ENCODE assay signal across 16 cellular contexts in genomic region chr3:189457201-189457607, GRCh38.
DNase-seq lines count a peak whose midpoint lies in the region; ATAC-seq, FAIRE-seq and TF ChIP-seq lines count a peak whose summit lies in the region.
"Had no signal": no experiment of that assay in that cellular context is flagged by ENCODE, and none has a peak within 500 bp of the region (broad histone marks: within the 10 kb centered on the region; RNA-seq: fewer than 3 reads in every experiment).

No MANE protein-coding gene starts in this region.

- in situ Hi-C loops in GM23248 (cut with MboI): no loop called here
- in situ Hi-C loops in GM13976 (cut with MboI; ENCODE audit: low sequenced_read_pairs, unreplicated experiment): no loop called here

- no peak overlapping the region for H2AFZ ChIP-seq in GM23248

- no peaks in the 10 kb centered on the region for H3K27me3 ChIP-seq in GM23248 (replicated peaks; ENCODE audit: insufficient read depth)
- H3K27me3 ChIP-seq: ascending aorta had no signal

- H3K4me1 ChIP-seq in GM23248 (ENCODE audit: insufficient read depth): no peaks in the 10 kb centered on the region
- H3K4me1 ChIP-seq: ascending aorta, lower lobe of right lung had no signal

- no peaks in the 10 kb centered on the region for H3F3A ChIP-seq in GM23248 (ENCODE audit: insufficient read depth)

- no peaks in the 10 kb centered on the region for H3K79me2 ChIP-seq in GM23248 (ENCODE audit: insufficient read depth)

- H3K9ac ChIP-seq in GM23248: no peak overlapping the region

- H3K9me3 ChIP-seq in GM23248 (ENCODE audit: low read depth): no peaks in the 10 kb centered on the region
- H3K9me3 ChIP-seq: ascending aorta, lower lobe of right lung had no signal

- H4K20me1 ChIP-seq in GM23248 (ENCODE audit: insufficient read depth): no peaks in the 10 kb centered on the region

- TF ChIP-seq CTCF in epithelial cell of proximal tubule (conservative IDR thresholded peaks at IDR 0.05; ENCODE audit: low read depth, low read length) (no peak), GM13976 (IDR thresholded peaks at IDR 0.05; ENCODE audit: borderline replicate concordance, control extremely low read depth, extremely low read depth, insufficient read depth, missing control alignments) (no peak)

- ATAC-seq in GM21529 (IDR thresholded peaks at IDR 0.05; ENCODE audit: unreplicated experiment): no peak
- ATAC-seq: lower lobe of right lung, WTC11 had no signal

- no peaks in the 10 kb centered on the region for H3K9me2 ChIP-seq in GM23248 (ENCODE audit: insufficient read depth)

- peak; percentile 86 for FAIRE-seq in RCC 7860 (lab: Jason Lieb, UNC)

- no peak overlapping the region for H3K4me3 ChIP-seq in GM23248
- H3K4me3 ChIP-seq in epithelial cell of proximal tubule (ENCODE audit: low read depth, low read length): no peak overlapping the region
- H3K4me3 ChIP-seq: ascending aorta, lower lobe of right lung had no signal

- no peak overlapping the region for H3K4me2 ChIP-seq in GM23248 (ENCODE audit: unreplicated experiment)

- H3K27ac ChIP-seq in GM23248: no peak overlapping the region
- H3K27ac ChIP-seq: lower lobe of right lung had no signal

- WGBS in GM23248 (ENCODE audit: low coverage in 1 of 2, low lambda C conversion rate in 2 of 2, missing lambda C conversion rate in 2 of 2), 2 experiments: 46 to 47% methylated on average over 7 of the region's 7 CpGs

- DNase-seq in GM23248 (peak; percentile 28), RCC 7860 (ENCODE audit: low spot score) (peak; percentile 93), epithelial cell of proximal tubule (ENCODE audit: low read depth) (peak; percentile 22), non-pigmented ciliary epithelial cell (ENCODE audit: low read depth) (peak; percentile 22), GM13976 (ENCODE audit: low spot score) (no peak), DMS 273 treated with DMSO at 0.1 percent for 48 hours (lab: John Stamatoyannopoulos, UW) (no peak), SK-N-DZ (ENCODE audit: low spot score) (no peak)
- DNase-seq: activated effector memory CD4-positive, alpha-beta T cell treated with anti-CD3 and anti-CD28 coated beads, Interleukin-2, amount 50 U/mL, for 16 hours; DMS153; lower lobe of right lung; NCI-H2029; NCI-H524 treated with DMSO at 0.1 percent for 48 hours; stimulated activated CD4-positive, alpha-beta T cell treated with anti-CD3 and anti-CD28 coated beads, Interleukin-2, amount 100 ng/mL, for 48 hours had no signal

- H3K36me3 ChIP-seq in GM23248 (ENCODE audit: low read depth): no peaks in the 10 kb centered on the region
- H3K36me3 ChIP-seq: ascending aorta, lower lobe of right lung had no signal

Comparison
In these comparisons a context has a peak if more than half of its experiments do, and no peak if none do; other contexts are left out.
1. DNase-seq: peak in GM23248 (single experiment), RCC 7860 (single experiment), epithelial cell of proximal tubule (single experiment) and non-pigmented ciliary epithelial cell (single experiment); none in GM13976 (single experiment), DMS 273 treated with DMSO at 0.1 percent for 48 hours (single experiment) and SK-N-DZ (single experiment).